Comparison of ENCODE assay signal across 24 cellular contexts in the genomic region with DNA sequence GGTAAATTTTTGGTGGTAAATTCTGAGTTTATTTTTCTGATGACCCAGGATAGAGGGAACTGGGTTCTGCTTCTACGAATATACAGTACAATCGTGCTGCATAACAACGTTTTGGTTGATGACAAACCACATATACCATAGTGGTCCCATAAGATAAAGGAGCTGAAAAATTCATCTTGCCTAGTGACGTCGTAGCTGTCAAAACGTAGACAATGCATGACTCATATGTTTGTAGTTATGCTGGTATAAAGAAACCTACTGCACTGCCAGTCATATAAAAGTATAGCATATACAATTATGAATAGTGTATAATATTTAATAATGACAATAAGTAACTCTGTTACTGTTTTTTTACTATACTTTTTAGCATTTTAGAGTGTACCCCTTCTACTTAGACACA.
A peak's percentile ranks its signal among the peaks of the same experiment; 100 is the strongest.
DNase-seq lines count a peak whose midpoint lies in the region; ATAC-seq, FAIRE-seq and TF ChIP-seq lines count a peak whose summit lies in the region.
"Had no signal": no experiment of that assay in that cellular context is flagged by ENCODE, and none has a peak within 500 bp of the region (broad histone marks: within the 10 kb centered on the region; RNA-seq: fewer than 3 reads in every experiment).

No MANE protein-coding gene starts in this region.

- H2BK120ac ChIP-seq in IMR-90 (ENCODE audit: low read depth, low read length) (no peak overlapping the region), trophoblast cell (ENCODE audit: insufficient read depth, low read length, poor library complexity) (no peak overlapping the region)

- H3K36me3 Mint-ChIP-seq in stimulated activated naive B cell treated with anti-CD40 and anti-IgM and Interleukin-4, amounts not matched to agents 10 μg/mL and 1 μg/mL and 100 μg/mL, for 72 hours: no peaks in the 10 kb centered on the region
- H3K36me3 Mint-ChIP-seq in activated CD4-positive, alpha-beta memory T cell treated with anti-CD3 and anti-CD28 coated beads, Interleukin-2, amount 10 ng/mL, durations not matched to agents 7 days and 5 days (ENCODE audit: low read depth): no peaks in the 10 kb centered on the region
- H3K36me3 Mint-ChIP-seq: IgD-negative memory B cell had no signal

- H2BK5ac ChIP-seq in IMR-90 (ENCODE audit: low read depth, low read length, poor library complexity, severe bottlenecking): no peak overlapping the region
- H2BK5ac ChIP-seq in trophoblast cell (ENCODE audit: low read depth, low read length, poor library complexity): no peak overlapping the region

- H3K9me3 ChIP-seq in IMR-90 (ENCODE audit: control insufficient read depth, insufficient read depth, low read length) (no peaks in the 10 kb centered on the region), K562 (replicated peaks; ENCODE audit: control insufficient read depth, insufficient read depth, low read depth, low read length) (no peaks in the 10 kb centered on the region), fibroblast of lung (ENCODE audit: control insufficient read depth, insufficient read depth, low read depth, low read length) (no peaks in the 10 kb centered on the region), trophoblast cell (ENCODE audit: insufficient read depth, low read depth, low read length) (no peaks in the 10 kb centered on the region)
- H3K9me3 ChIP-seq: BLaER1 had no signal

- peaks cover 0 to 2% of the 10 kb centered on the region in 2 donors for H3K9me3 Mint-ChIP-seq in stimulated activated naive B cell treated with anti-CD40 and anti-IgM and Interleukin-4, amounts not matched to agents 10 μg/mL and 1 μg/mL and 100 μg/mL, for 72 hours
- no peaks in the 10 kb centered on the region for H3K9me3 Mint-ChIP-seq in activated CD4-positive, alpha-beta memory T cell treated with anti-CD3 and anti-CD28 coated beads, Interleukin-2, amount 10 ng/mL, durations not matched to agents 7 days and 5 days
- H3K9me3 Mint-ChIP-seq: CD4-positive, alpha-beta T cell; IgD-negative memory B cell had no signal

- H3K14ac ChIP-seq in IMR-90 (replicated peaks; ENCODE audit: low read depth, low read length) (no peak overlapping the region), trophoblast cell (ENCODE audit: low read length) (no peak overlapping the region)

- H4K8ac ChIP-seq in IMR-90 (ENCODE audit: low read depth in 2 of 2, low read length in 2 of 2) (no peak overlapping the region), trophoblast cell (ENCODE audit: low read depth, low read length) (no peak overlapping the region)

- no peaks in the 10 kb centered on the region for H3K27me3 ChIP-seq in IMR-90 (ENCODE audit: control insufficient read depth, insufficient read depth, low read length)
- no peaks in the 10 kb centered on the region for H3K27me3 ChIP-seq in K562 (ENCODE audit: control insufficient read depth in 2 of 2, insufficient read depth in 2 of 2, low read length in 2 of 2)
- no peaks in the 10 kb centered on the region for H3K27me3 ChIP-seq in fibroblast of lung (ENCODE audit: control insufficient read depth, insufficient read depth, low read length)
- H3K27me3 ChIP-seq in trophoblast cell (ENCODE audit: insufficient read depth, low read length): no peaks in the 10 kb centered on the region
- H3K27me3 ChIP-seq: BLaER1 had no signal

- H3K56ac ChIP-seq in IMR-90 (ENCODE audit: extremely low read depth, insufficient read depth, low read length): no peak overlapping the region

- no peak for FAIRE-seq in K562 (lab: Jason Lieb, UNC)
- FAIRE-seq: GM12891, HTR-8/SVneo had no signal

- H3K9me1 ChIP-seq in IMR-90 (ENCODE audit: insufficient read depth, low read length): peaks cover 3% of the 10 kb centered on the region; the same call in 1 of the 2 replicates
- H3K9me1 ChIP-seq in K562 (ENCODE audit: control insufficient read depth, insufficient read depth, low read length): no peaks in the 10 kb centered on the region

- peaks cover 0 to 4% of the 10 kb centered on the region in 2 donors for H3K27me3 Mint-ChIP-seq in stimulated activated naive B cell treated with anti-CD40 and anti-IgM and Interleukin-4, amounts not matched to agents 10 μg/mL and 1 μg/mL and 100 μg/mL, for 72 hours
- H3K27me3 Mint-ChIP-seq in activated CD4-positive, alpha-beta memory T cell treated with anti-CD3 and anti-CD28 coated beads, Interleukin-2, amount 10 ng/mL, durations not matched to agents 7 days and 5 days: no peaks in the 10 kb centered on the region

- H3K27ac Mint-ChIP-seq in stimulated activated naive B cell treated with anti-CD40 and anti-IgM and Interleukin-4, amounts not matched to agents 10 μg/mL and 1 μg/mL and 100 μg/mL, for 72 hours: no peak overlapping the region
- H3K27ac Mint-ChIP-seq in activated CD4-positive, alpha-beta memory T cell treated with anti-CD3 and anti-CD28 coated beads, Interleukin-2, amount 10 ng/mL, durations not matched to agents 7 days and 5 days: no peak overlapping the region
- H3K27ac Mint-ChIP-seq: CD4-positive, alpha-beta T cell; IgD-negative memory B cell had no signal

- intact Hi-C loops in IMR-90 (cut with micrococcal nuclease): no loop called here
- intact Hi-C loops in K562 (cut with micrococcal nuclease): no loop called here

- TF ChIP-seq RAD21 in IMR-90 (IDR thresholded peaks at IDR 0.05; ENCODE audit: low read length): no peak
- no peak for TF ChIP-seq RAD21 in K562 (CRISPR knock-in tag; conservative IDR thresholded peaks at IDR 0.05 in 1 of 2, IDR thresholded peaks at IDR 0.05 in 1 of 2)

- no peak overlapping the region for H3K4me3 ChIP-seq in IMR-90 (ENCODE audit: insufficient read depth, low read depth, low read length)
- no peak overlapping the region for H3K4me3 ChIP-seq in K562
- H3K4me3 ChIP-seq in fibroblast of lung (replicated peaks in 1 of 4; ENCODE audit: control extremely low read depth in 1 of 4, insufficient read depth in 1 of 4, low read depth in 3 of 4, low read length in 4 of 4): no peak overlapping the region
- H3K4me3 ChIP-seq in trophoblast cell (ENCODE audit: low read depth, low read length): no peak overlapping the region
- H3K4me3 ChIP-seq: BLaER1 had no signal

- no peak overlapping the region for H2AK9ac ChIP-seq in IMR-90 (replicated peaks; ENCODE audit: low read depth, low read length, poor library complexity)

- no peak overlapping the region for H2BK15ac ChIP-seq in IMR-90 (ENCODE audit: low read depth, low read length)

- H2BK12ac ChIP-seq in trophoblast cell (ENCODE audit: low read length): no peak overlapping the region

- no peaks in the 10 kb centered on the region for H3K36me3 ChIP-seq in IMR-90 (ENCODE audit: control insufficient read depth, insufficient read depth, low read length)
- H3K36me3 ChIP-seq in K562 (ENCODE audit: control insufficient read depth, insufficient read depth, low read length): no peaks in the 10 kb centered on the region
- H3K36me3 ChIP-seq in fibroblast of lung (ENCODE audit: control insufficient read depth, insufficient read depth, low read length): no peaks in the 10 kb centered on the region
- no peaks in the 10 kb centered on the region for H3K36me3 ChIP-seq in trophoblast cell (ENCODE audit: control insufficient read depth in 1 of 2, insufficient read depth in 2 of 2, low read length in 2 of 2)
- H3K36me3 ChIP-seq: BLaER1 had no signal

- H3K9ac ChIP-seq in IMR-90 (ENCODE audit: low read depth, low read length): no peak overlapping the region
- no peak overlapping the region for H3K9ac ChIP-seq in K562 (ENCODE audit: insufficient read depth in 1 of 2, low read depth in 2 of 2, low read length in 2 of 2)
- no peak overlapping the region for H3K9ac ChIP-seq in fibroblast of lung (ENCODE audit: insufficient read depth, low read length)
- no peak overlapping the region for H3K9ac ChIP-seq in trophoblast cell (ENCODE audit: low read length)
- H3K9ac ChIP-seq: BLaER1 had no signal

- ATAC-seq in IMR-90 (ENCODE audit: low read depth) (no peak), K562 (no peak)
- no peak for ATAC-seq in stimulated activated naive B cell treated with anti-CD40 and anti-IgM and Interleukin-4, amounts not matched to agents 10 μg/mL and 1 μg/mL and 100 μg/mL, for 72 hours (replicated peaks)
- ATAC-seq: HCT116, PC-3 had no signal

- in situ Hi-C loops in IMR-90 (cut with MboI; ENCODE audit: low sequenced_read_pairs) (no loop called here), K562 (cut with MboI) (no loop called here)

- H2AFZ ChIP-seq in IMR-90 (replicated peaks; ENCODE audit: low read length, poor library complexity) (no peak overlapping the region), K562 (ENCODE audit: low read depth, low read length) (no peak overlapping the region), fibroblast of lung (ENCODE audit: low read length) (no peak overlapping the region), trophoblast cell (ENCODE audit: insufficient read depth, low read length, poor library complexity) (no peak overlapping the region)

- POLR2A ChIA-PET in IMR-90 (lab: Charles Lee; ENCODE audit: unreplicated experiment) (no interaction called here), K562 (lab: Yijun Ruan, JAX) (no interaction called here)
- POLR2A ChIA-PET in activated CD4-positive, alpha-beta memory T cell treated with anti-CD3 and anti-CD28 coated beads, Interleukin-2, amount 10 ng/mL, durations not matched to agents 7 days and 5 days (lab: Charles Lee): no interaction called here

- BruUV-seq in IMR-90 (replicated peaks; lab: Mats Ljungman, UMichigan): no TSS peak
- no TSS peak for BruUV-seq in K562 (replicated peaks; lab: Mats Ljungman, UMichigan)

- DNase-seq in IMR-90 (peak; percentile 72), K562 (ENCODE audit: extremely low read depth in 1 of 4, low spot score in 3 of 4) (peak in 1 of 4 experiments; percentile 3), fibroblast of lung (ENCODE audit: low read depth in 2 of 2) (peak; percentile 51 to 56), trophoblast cell (peak; percentile 71 to 91), DMS153 treated with DMSO at 0.1 percent for 48 hours (lab: John Stamatoyannopoulos, UW; ENCODE audit: unreplicated experiment) (no peak)
- DNase-seq in stimulated activated naive B cell treated with anti-CD40 and anti-IgM and Interleukin-4, amounts not matched to agents 10 μg/mL and 1 μg/mL and 100 μg/mL, for 72 hours: no peak
- no peak for DNase-seq in activated CD4-positive, alpha-beta memory T cell treated with anti-CD3 and anti-CD28 coated beads, Interleukin-2, amount 10 ng/mL, durations not matched to agents 7 days and 5 days
- DNase-seq: CD4-positive, alpha-beta T cell; COR-L47; DMS79 treated with DMSO at 0.1 percent for 48 hours; GOT3; Karpas-422; NCI-H1694 treated with DMSO at 0.1 percent for 48 hours; NCI-H2081 treated with DMSO at 0.1 percent for 48 hours; NCI-H2171 treated with DMSO at 0.1 percent for 48 hours; NCI-H446; NCI-H526; PC-3; Right ventricle myocardium superior had no signal

- no peak overlapping the region for H3K23ac ChIP-seq in IMR-90 (ENCODE audit: low read depth, low read length)
- no peak overlapping the region for H3K23ac ChIP-seq in trophoblast cell (ENCODE audit: low read length)

- H3K4me1 Mint-ChIP-seq in stimulated activated naive B cell treated with anti-CD40 and anti-IgM and Interleukin-4, amounts not matched to agents 10 μg/mL and 1 μg/mL and 100 μg/mL, for 72 hours: no peaks in the 10 kb centered on the region
- H3K4me1 Mint-ChIP-seq in activated CD4-positive, alpha-beta memory T cell treated with anti-CD3 and anti-CD28 coated beads, Interleukin-2, amount 10 ng/mL, durations not matched to agents 7 days and 5 days: no peaks in the 10 kb centered on the region
- H3K4me1 Mint-ChIP-seq: IgD-negative memory B cell had no signal

- no peak overlapping the region for H3K27ac ChIP-seq in IMR-90 (ENCODE audit: insufficient read depth, low read length)
- H3K27ac ChIP-seq in K562 (ENCODE audit: extremely low read depth, low read depth, low read length): no peak overlapping the region
- H3K27ac ChIP-seq in fibroblast of lung (ENCODE audit: insufficient read depth, low read length): no peak overlapping the region
- H3K27ac ChIP-seq in trophoblast cell (ENCODE audit: low read depth, low read length): no peak overlapping the region
- H3K27ac ChIP-seq: BLaER1 had no signal

- no peaks in the 10 kb centered on the region for H3K79me2 ChIP-seq in K562 (ENCODE audit: control insufficient read depth, insufficient read depth, low read length)
- H3K79me2 ChIP-seq in fibroblast of lung (ENCODE audit: control insufficient read depth, insufficient read depth, low read length): no peaks in the 10 kb centered on the region
- no peaks in the 10 kb centered on the region for H3K79me2 ChIP-seq in trophoblast cell (ENCODE audit: control insufficient read depth, insufficient read depth, low read length, poor library complexity)

- no peak overlapping the region for H2AK5ac ChIP-seq in IMR-90 (ENCODE audit: low read depth, low read length)
- H2AK5ac ChIP-seq in trophoblast cell (ENCODE audit: low read length): no peak overlapping the region

- H4K20me1 ChIP-seq in IMR-90 (ENCODE audit: insufficient read depth, low read length): no peaks in the 10 kb centered on the region
- no peaks in the 10 kb centered on the region for H4K20me1 ChIP-seq in K562 (replicated peaks; ENCODE audit: control insufficient read depth, insufficient read depth, low read length)
- no peaks in the 10 kb centered on the region for H4K20me1 ChIP-seq in fibroblast of lung (ENCODE audit: control insufficient read depth, extremely low read depth, insufficient read depth, low read length)
- H4K20me1 ChIP-seq: BLaER1 had no signal

- H3K4ac ChIP-seq in IMR-90 (ENCODE audit: low read depth, low read length) (no peak overlapping the region), trophoblast cell (ENCODE audit: low read depth, low read length) (no peak overlapping the region)

- H3K4me2 ChIP-seq in IMR-90 (ENCODE audit: low read depth, low read length) (no peak overlapping the region), K562 (ENCODE audit: insufficient read depth, low read length) (no peak overlapping the region), fibroblast of lung (ENCODE audit: extremely low read depth, insufficient read depth, low read length) (no peak overlapping the region), trophoblast cell (ENCODE audit: low read length) (no peak overlapping the region)
- H3K4me2 ChIP-seq: BLaER1 had no signal

- H4K91ac ChIP-seq in IMR-90 (ENCODE audit: insufficient read depth, low read depth, low read length) (no peak overlapping the region), trophoblast cell (ENCODE audit: low read depth, low read length) (no peak overlapping the region)

- no peaks in the 10 kb centered on the region for H3K79me1 ChIP-seq in IMR-90 (ENCODE audit: low read depth in 1 of 2, low read length in 2 of 2)
- H3K79me1 ChIP-seq in trophoblast cell (ENCODE audit: low read length): no peaks in the 10 kb centered on the region

- no peak for TF ChIP-seq EP300 in K562 (IDR thresholded peaks at IDR 0.05; ENCODE audit: low read length)

- no peak for TF ChIP-seq POLR2A in IMR-90 (IDR thresholded peaks at IDR 0.05; ENCODE audit: low read depth, low read length)
- TF ChIP-seq POLR2A in K562 (conservative IDR thresholded peaks at IDR 0.05): no peak

- TF ChIP-seq CTCF in IMR-90 (conservative IDR thresholded peaks at IDR 0.05; ENCODE audit: low read depth, low read length): no peak
- no peak for TF ChIP-seq CTCF in K562 (IDR thresholded peaks at IDR 0.05 in 2 of 3, conservative IDR thresholded peaks at IDR 0.05 in 1 of 3; ENCODE audit: insufficient read depth in 2 of 3, low read depth in 1 of 3, low read length in 3 of 3)
- no peak for TF ChIP-seq CTCF in fibroblast of lung (conservative IDR thresholded peaks at IDR 0.05 in 1 of 2, IDR thresholded peaks at IDR 0.05 in 1 of 2; ENCODE audit: low read depth in 1 of 2, low read length in 2 of 2)

- dilution Hi-C loops in IMR-90 (cut with HindIII; ENCODE audit: low sequenced_read_pairs, unreplicated experiment): no loop called here

- CTCF ChIA-PET in IMR-90 (lab: Yijun Ruan, JAX): no interaction called here
- CTCF ChIA-PET in K562 (lab: Yijun Ruan, JAX; ENCODE audit: low intra/inter-chr PET ratio): no interaction called here
- CTCF ChIA-PET in activated CD4-positive, alpha-beta memory T cell treated with anti-CD3 and anti-CD28 coated beads, Interleukin-2, amount 10 ng/mL, durations not matched to agents 7 days and 5 days (lab: Charles Lee): no interaction called here

- no peak overlapping the region for H4K12ac ChIP-seq in trophoblast cell (ENCODE audit: low read depth, low read length)

- H2BK20ac ChIP-seq in IMR-90 (ENCODE audit: low read depth, low read length): no peak overlapping the region

- H3K18ac ChIP-seq in IMR-90 (ENCODE audit: low read depth, low read length) (no peak overlapping the region), trophoblast cell (ENCODE audit: low read length) (no peak overlapping the region)

- H3K4me3 Mint-ChIP-seq in stimulated activated naive B cell treated with anti-CD40 and anti-IgM and Interleukin-4, amounts not matched to agents 10 μg/mL and 1 μg/mL and 100 μg/mL, for 72 hours: no peak overlapping the region
- H3K4me3 Mint-ChIP-seq in activated CD4-positive, alpha-beta memory T cell treated with anti-CD3 and anti-CD28 coated beads, Interleukin-2, amount 10 ng/mL, durations not matched to agents 7 days and 5 days: no peak overlapping the region
- H3K4me3 Mint-ChIP-seq: CD4-positive, alpha-beta T cell; IgD-negative memory B cell had no signal

- no CpG with 5 or more reads among the region's 6 CpGs for WGBS in IMR-90 (ENCODE audit: extremely low coverage in 2 of 2, insufficient read length in 1 of 2), 2 experiments
- 0% methylated on average over 6 of the region's 6 CpGs for WGBS in K562 (ENCODE audit: insufficient coverage, low coverage, missing lambda C conversion rate)
- no CpG with 5 or more reads among the region's 6 CpGs for whole genome bisulfite sequencing in trophoblast cell (ENCODE audit: extremely low coverage, insufficient coverage, insufficient read length)

- no peak overlapping the region for H4K5ac ChIP-seq in IMR-90 (ENCODE audit: low read depth, low read length)

- H3K4me1 ChIP-seq in IMR-90 (ENCODE audit: control insufficient read depth, insufficient read depth, low read length): peaks cover 5% of the 10 kb centered on the region
- no peaks in the 10 kb centered on the region for H3K4me1 ChIP-seq in K562 (replicated peaks in 1 of 2; ENCODE audit: control insufficient read depth in 2 of 2, insufficient read depth in 2 of 2, low read length in 2 of 2)
- no peaks in the 10 kb centered on the region for H3K4me1 ChIP-seq in fibroblast of lung (ENCODE audit: control insufficient read depth, extremely low read depth, insufficient read depth, low read length)
- no peaks in the 10 kb centered on the region for H3K4me1 ChIP-seq in trophoblast cell (ENCODE audit: control insufficient read depth in 1 of 2, insufficient read depth in 2 of 2, low read length in 2 of 2)
- H3K4me1 ChIP-seq: BLaER1 had no signal

Comparison
In these comparisons a context has a peak if more than half of its experiments do, and no peak if none do; other contexts are left out.
1. DNase-seq: peak in IMR-90 (single experiment), fibroblast of lung (2 of 2) and trophoblast cell (2 of 2); none in stimulated activated naive B cell treated with anti-CD40 and anti-IgM and Interleukin-4, amounts not matched to agents 10 μg/mL and 1 μg/mL and 100 μg/mL, for 72 hours (single experiment), DMS153 treated with DMSO at 0.1 percent for 48 hours (single experiment) and activated CD4-positive, alpha-beta memory T cell treated with anti-CD3 and anti-CD28 coated beads, Interleukin-2, amount 10 ng/mL, durations not matched to agents 7 days and 5 days (single experiment).